ENCODE assay signal across 8 cellular contexts in the genomic region with DNA sequence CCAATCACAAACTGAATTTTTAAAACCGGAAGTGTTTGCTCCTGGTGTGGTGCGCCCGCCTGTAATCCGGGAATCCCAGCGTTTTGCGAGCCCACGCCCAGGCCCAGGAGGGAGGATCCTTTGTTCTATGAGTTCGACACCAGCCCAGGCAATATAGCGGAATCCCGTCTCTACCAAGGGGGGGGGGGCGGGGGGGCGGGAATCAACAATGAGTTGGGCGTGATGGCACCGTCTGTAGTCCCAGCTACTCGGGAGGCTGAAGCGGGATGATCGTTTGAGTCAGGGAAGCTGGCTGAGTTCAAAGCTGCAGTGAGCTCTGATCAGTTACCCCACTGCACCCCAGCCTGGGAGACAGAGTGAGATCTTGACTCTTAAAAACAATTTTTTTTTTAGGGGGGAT. TPM values are rescaled to one million over a fixed set of nuclear protein-coding genes. Genes with fewer than 3 reads are reported as not detected.
DNase-seq lines count a peak whose midpoint lies in the region; ATAC-seq and TF ChIP-seq lines count a peak whose summit lies in the region.
"Not testable (repeated sequence)": the region's sequence is repeated elsewhere in the genome, so short reads cannot be mapped to it uniquely, and the experiment has no call there.
"Had no signal": no experiment of that assay in that cellular context is flagged by ENCODE, and none has a peak within 500 bp of the region (broad histone marks: within the 10 kb centered on the region; RNA-seq: fewer than 3 reads in every experiment).

No MANE protein-coding gene starts in this region.

- H3K4me3 ChIP-seq in adipocyte (ENCODE audit: low read length); epithelial cell of esophagus (ENCODE audit: low read length): not testable (repeated sequence)

- intact Hi-C loops in activated CD8-positive, alpha-beta T cell treated with anti-CD3 and anti-CD28 coated beads for 36 hours (cut with micrococcal nuclease); sciatic nerve (cut with DNase I): not testable (repeated sequence)

- not testable (repeated sequence) for H3K36me3 Mint-ChIP-seq in activated CD8-positive, alpha-beta T cell treated with anti-CD3 and anti-CD28 coated beads for 36 hours (ENCODE audit: low read depth)

- H3K4me1 Mint-ChIP-seq in activated CD8-positive, alpha-beta T cell treated with anti-CD3 and anti-CD28 coated beads for 36 hours (ENCODE audit: low read depth) = not testable (repeated sequence)

- H3K9ac ChIP-seq in adipocyte (ENCODE audit: low read length) = not testable (repeated sequence)

- not testable (repeated sequence) for H3K9me3 ChIP-seq in adipocyte (ENCODE audit: control insufficient read depth, low read length)

- H3K27me3 ChIP-seq in adipocyte (replicated peaks; ENCODE audit: control insufficient read depth, insufficient read depth, low read length) = not testable (repeated sequence)

- H3K9me3 Mint-ChIP-seq in activated CD8-positive, alpha-beta T cell treated with anti-CD3 and anti-CD28 coated beads for 36 hours = not testable (repeated sequence)

- H3K27ac Mint-ChIP-seq in activated CD8-positive, alpha-beta T cell treated with anti-CD3 and anti-CD28 coated beads for 36 hours = not testable (repeated sequence)

- H3K27me3 Mint-ChIP-seq in activated CD8-positive, alpha-beta T cell treated with anti-CD3 and anti-CD28 coated beads for 36 hours = not testable (repeated sequence)

- not testable (repeated sequence) for TF ChIP-seq CTCF in RWPE1 (conservative IDR thresholded peaks at IDR 0.05; ENCODE audit: low read depth); activated CD8-positive, alpha-beta T cell treated with anti-CD3 and anti-CD28 coated beads for 36 hours (IDR thresholded peaks at IDR 0.05); epithelial cell of esophagus (IDR thresholded peaks at IDR 0.05; ENCODE audit: insufficient read depth, low read depth, low read length, missing control alignments)

- POLR2A ChIA-PET in RWPE1 (lab: Yijun Ruan, JAX; ENCODE audit: low non-redundant PET) = not testable (repeated sequence)
- POLR2A ChIA-PET in activated CD8-positive, alpha-beta T cell treated with anti-CD3 and anti-CD28 coated beads for 36 hours (lab: Charles Lee) = interaction anchor here (0.6 kb wide), 1 partner anchor 133 kb away, joined by 3 read pairs; no protein-coding TSS in a partner anchor

- peak; percentile 23 for DNase-seq in EH (ENCODE audit: low read depth)
- DNase-seq in RWPE1 (ENCODE audit: low spot score) = not testable (repeated sequence)
- DNase-seq in activated CD8-positive, alpha-beta T cell treated with anti-CD3 and anti-CD28 coated beads for 36 hours = peak; percentile 1
- DNase-seq in adipocyte (ENCODE audit: low read depth) = peak; percentile 0
- DNase-seq in epithelial cell of esophagus (ENCODE audit: low read depth) = peak; percentile 4
- peak; percentile 15 for DNase-seq in left kidney (ENCODE audit: low read depth, low spot score)
- peak; percentile 48 for DNase-seq in sciatic nerve (ENCODE audit: low spot score)

- peak overlapping the region; percentile 68 for H3K27ac ChIP-seq in RWPE1

- not testable (repeated sequence) for H3K36me3 ChIP-seq in adipocyte (ENCODE audit: control insufficient read depth, insufficient read depth, low read length, severe bottlenecking)

- H3K4me1 ChIP-seq in adipocyte (ENCODE audit: control insufficient read depth, insufficient read depth, low read length) = not testable (repeated sequence)

- CTCF ChIA-PET in RWPE1 (lab: Yijun Ruan, JAX); activated CD8-positive, alpha-beta T cell treated with anti-CD3 and anti-CD28 coated beads for 36 hours (lab: Charles Lee): not testable (repeated sequence)

- ATAC-seq in activated CD8-positive, alpha-beta T cell treated with anti-CD3 and anti-CD28 coated beads for 36 hours; sciatic nerve: not testable (repeated sequence)

- H3K4me3 Mint-ChIP-seq in activated CD8-positive, alpha-beta T cell treated with anti-CD3 and anti-CD28 coated beads for 36 hours = not testable (repeated sequence)

RNA-seq across cellular contexts. Expression of a gene that starts 17.6 kb away (rescaled TPM):
- total RNA-seq in activated CD8-positive, alpha-beta T cell treated with anti-CD3 and anti-CD28 coated beads for 36 hours = 10 to 100 TPM; 11.9 to 12.2 TPM
- 6.2 TPM for total RNA-seq in sciatic nerve
- total RNA-seq: GM23248 had no signal

RNA-seq across cellular contexts. Expression of a gene that starts 59.8 kb away (rescaled TPM):
- 10 to 100 TPM; 11.9 to 12.1 TPM for total RNA-seq in activated CD8-positive, alpha-beta T cell treated with anti-CD3 and anti-CD28 coated beads for 36 hours
- total RNA-seq in sciatic nerve = 1.8 TPM
